Comparison of ENCODE assay signal across 8 cellular contexts in the genomic region with DNA sequence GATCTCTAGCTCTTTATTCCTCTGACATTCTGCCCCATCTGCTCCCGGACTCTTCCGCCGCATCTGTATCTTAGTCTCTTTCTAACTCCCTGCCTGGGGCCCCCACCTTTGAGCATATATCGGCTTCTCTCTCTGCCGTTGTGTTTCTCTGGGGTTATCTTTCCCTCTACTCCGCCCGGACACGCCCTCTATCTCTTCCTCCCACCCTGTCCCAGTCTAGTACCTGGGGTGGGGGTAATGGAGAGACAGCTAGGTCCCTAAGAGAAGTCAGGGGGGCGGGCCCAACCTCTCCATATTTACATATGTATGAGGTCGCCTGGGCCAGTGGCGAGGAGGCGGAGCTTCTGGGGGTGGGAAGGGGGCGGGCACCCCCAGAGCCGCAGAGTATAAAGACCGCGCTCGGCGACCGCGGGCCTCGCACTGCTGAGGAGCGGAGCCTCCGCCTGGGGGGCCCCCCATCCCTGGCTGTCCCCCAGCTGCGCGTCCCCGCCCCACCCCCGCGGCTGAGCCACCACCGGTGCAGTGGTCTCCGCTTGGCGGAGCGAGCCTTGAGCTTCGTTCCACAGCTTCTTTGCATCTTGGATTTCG. TPM values are rescaled to one million over a fixed set of nuclear protein-coding genes. Genes with fewer than 3 reads are reported as not detected.
DNase-seq lines count a peak whose midpoint lies in the region; ATAC-seq and TF ChIP-seq lines count a peak whose summit lies in the region.

A gene with protein sequence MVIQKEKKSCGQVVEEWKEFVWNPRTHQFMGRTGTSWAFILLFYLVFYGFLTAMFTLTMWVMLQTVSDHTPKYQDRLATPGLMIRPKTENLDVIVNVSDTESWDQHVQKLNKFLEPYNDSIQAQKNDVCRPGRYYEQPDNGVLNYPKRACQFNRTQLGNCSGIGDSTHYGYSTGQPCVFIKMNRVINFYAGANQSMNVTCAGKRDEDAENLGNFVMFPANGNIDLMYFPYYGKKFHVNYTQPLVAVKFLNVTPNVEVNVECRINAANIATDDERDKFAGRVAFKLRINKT (plus strand): TSS at position 418 of the 588 bp plus-strand sequence. CDS start 593 bp downstream, outside the sequence.

- H3K4me1 Mint-ChIP-seq in CD8-positive, alpha-beta T cell (ENCODE audit: low read depth): peaks cover 18% of the 10 kb centered on the region

- intact Hi-C loops in CD8-positive, alpha-beta T cell (cut with DNase I, micrococcal nuclease): loop anchor here (1.0 to 2.0 kb wide), 3 partner anchors 36 to 38 kb away; a partner anchor contains a TSS
- intact Hi-C loops in right cardiac atrium (cut with DNase I) (no loop called here), psoas muscle (cut with DNase I) (no loop called here)

- no peak within 1 kb of the TSS for H3K27ac ChIP-seq in CD8-positive, alpha-beta T cell (ENCODE audit: low read depth, low read length)
- H3K27ac ChIP-seq in HUES6 (ENCODE audit: low read depth, low read length): no peak within 1 kb of the TSS
- H3K27ac ChIP-seq in right cardiac atrium (ENCODE audit: low read length): no peak within 1 kb of the TSS
- H3K27ac ChIP-seq in psoas muscle: no peak within 1 kb of the TSS
- peak within 1 kb of the TSS in 3 of 4 donors; percentile 26 to 55 (median 34) for H3K27ac ChIP-seq in upper lobe of left lung

- H3K4me3 ChIP-seq in CD8-positive, alpha-beta T cell (ENCODE audit: low read depth, low read length): peak within 1 kb of the TSS; percentile 72
- peak within 1 kb of the TSS; percentile 77 for H3K4me3 ChIP-seq in HUES6 (ENCODE audit: low read depth, low read length)
- H3K4me3 ChIP-seq in adipocyte (ENCODE audit: low read length): peak within 1 kb of the TSS; percentile 47
- H3K4me3 ChIP-seq in right cardiac atrium (ENCODE audit: low read length): peak within 1 kb of the TSS; percentile 62
- peak within 1 kb of the TSS; percentile 67 for H3K4me3 ChIP-seq in psoas muscle
- peak within 1 kb of the TSS; percentile 13 to 56 (median 46) for H3K4me3 ChIP-seq in upper lobe of left lung

- no peaks in the 10 kb centered on the region for H3K36me3 Mint-ChIP-seq in CD8-positive, alpha-beta T cell

- H3K4me1 ChIP-seq in CD8-positive, alpha-beta T cell (ENCODE audit: insufficient read depth, low read length): peaks cover 17% of the 10 kb centered on the region
- H3K4me1 ChIP-seq in HUES6 (ENCODE audit: control insufficient read depth, insufficient read depth, low read length) (peaks cover 16% of the 10 kb centered on the region), adipocyte (ENCODE audit: control insufficient read depth, insufficient read depth, low read length) (peaks cover 7% of the 10 kb centered on the region), right cardiac atrium (ENCODE audit: control insufficient read depth, insufficient read depth, low read length) (peaks cover 2% of the 10 kb centered on the region), psoas muscle (peaks cover 14% of the 10 kb centered on the region), upper lobe of left lung (peaks cover 16 to 22% (median 21%) of the 10 kb centered on the region in 4 donors)

- TF ChIP-seq EP300 in upper lobe of left lung (IDR thresholded peaks at IDR 0.05): no peak

- H3K27me3 Mint-ChIP-seq in CD8-positive, alpha-beta T cell (ENCODE audit: low read depth): peaks cover 33% of the 10 kb centered on the region

- no peak within 1 kb of the TSS for H3K27ac Mint-ChIP-seq in CD8-positive, alpha-beta T cell

- WGBS in right cardiac atrium: under 1% methylated on average over 34 of the region's 34 CpGs
- WGBS in psoas muscle, 3 donors: 1 to 3% (median 1%) methylated on average over 29 to 34 of the region's 34 CpGs
- WGBS in upper lobe of left lung, 2 donors: 1 to 2% methylated on average over 17 to 27 of the region's 34 CpGs

- H3K9ac ChIP-seq in HUES6 (ENCODE audit: low read length) (no peak within 1 kb of the TSS), adipocyte (ENCODE audit: low read length) (no peak within 1 kb of the TSS)

- peak; percentile 44 to 84 (median 74) for DNase-seq in CD8-positive, alpha-beta T cell
- DNase-seq in T follicular helper cell (ENCODE audit: low read depth): peak; percentile 70
- DNase-seq in adipocyte (ENCODE audit: low read depth): peak; percentile 49
- DNase-seq in right cardiac atrium: peak; percentile 74 to 90 (median 89)
- peak; percentile 66 to 76 for DNase-seq in psoas muscle
- peak; percentile 81 to 87 for DNase-seq in upper lobe of left lung

- H3K9me3 ChIP-seq in CD8-positive, alpha-beta T cell (ENCODE audit: low read length): no peaks in the 10 kb centered on the region
- H3K9me3 ChIP-seq in HUES6 (ENCODE audit: control insufficient read depth, insufficient read depth, low read depth, low read length): no peaks in the 10 kb centered on the region
- H3K9me3 ChIP-seq in adipocyte (ENCODE audit: control insufficient read depth, low read length): no peaks in the 10 kb centered on the region
- H3K9me3 ChIP-seq in right cardiac atrium (ENCODE audit: control insufficient read depth, low read length): no peaks in the 10 kb centered on the region
- H3K9me3 ChIP-seq in psoas muscle: no peaks in the 10 kb centered on the region
- no peaks in the 10 kb centered on the region for H3K9me3 ChIP-seq in upper lobe of left lung

- H3K4me3 Mint-ChIP-seq in CD8-positive, alpha-beta T cell: peak within 1 kb of the TSS; percentile 88

- no peaks in the 10 kb centered on the region for H3K9me3 Mint-ChIP-seq in CD8-positive, alpha-beta T cell

- ATAC-seq in CD8-positive, alpha-beta T cell: peak; percentile 94
- ATAC-seq in right cardiac atrium (peak; percentile 84 to 87), psoas muscle (peak; percentile 57 to 85 (median 76)), upper lobe of left lung (ENCODE audit: low FRiP score in 2 of 2) (peak; percentile 11 to 84), HG02938 (IDR thresholded peaks at IDR 0.05; ENCODE audit: unreplicated experiment) (no peak)

- H3K36me3 ChIP-seq in CD8-positive, alpha-beta T cell (ENCODE audit: insufficient read depth, low read length): no peaks in the 10 kb centered on the region
- no peaks in the 10 kb centered on the region for H3K36me3 ChIP-seq in HUES6 (ENCODE audit: control insufficient read depth, insufficient read depth, low read length)
- H3K36me3 ChIP-seq in adipocyte (ENCODE audit: control insufficient read depth, insufficient read depth, low read length, severe bottlenecking): no peaks in the 10 kb centered on the region
- H3K36me3 ChIP-seq in psoas muscle (ENCODE audit: insufficient read depth in 1 of 2, low read depth in 1 of 2): no peaks in the 10 kb centered on the region
- no peaks in the 10 kb centered on the region for H3K36me3 ChIP-seq in upper lobe of left lung

- TF ChIP-seq POLR2A in upper lobe of left lung (IDR thresholded peaks at IDR 0.05): no peak

- peaks cover 8% of the 10 kb centered on the region for H3K27me3 ChIP-seq in CD8-positive, alpha-beta T cell (ENCODE audit: insufficient read depth, low read length)
- H3K27me3 ChIP-seq in HUES6 (ENCODE audit: control insufficient read depth, insufficient read depth, low read length) (peaks cover 43% of the 10 kb centered on the region), adipocyte (replicated peaks; ENCODE audit: control insufficient read depth, insufficient read depth, low read length) (peaks cover 64% of the 10 kb centered on the region), right cardiac atrium (ENCODE audit: control insufficient read depth, insufficient read depth) (no peaks in the 10 kb centered on the region), psoas muscle (ENCODE audit: insufficient read depth in 3 of 3, low read length in 2 of 3) (peaks cover 0 to 64% (median 10%) of the 10 kb centered on the region in 3 donors), upper lobe of left lung (peaks cover 0 to 26% (median 6%) of the 10 kb centered on the region in 4 donors)

- CTCF ChIA-PET in CD8-positive, alpha-beta T cell (lab: Charles Lee): interaction anchor here (0.9 to 1.6 kb wide), 4 partner anchors 9 to 37 kb away, joined by 3 to 4 read pairs (median 3); a partner anchor contains a TSS

- no peak for TF ChIP-seq CTCF in CD8-positive, alpha-beta T cell (IDR thresholded peaks at IDR 0.05)
- TF ChIP-seq CTCF in psoas muscle (IDR thresholded peaks at IDR 0.05): no peak
- no peak for TF ChIP-seq CTCF in upper lobe of left lung (IDR thresholded peaks at IDR 0.05)

- POLR2A ChIA-PET in CD8-positive, alpha-beta T cell (lab: Charles Lee): interaction anchor here (0.9 to 2.9 kb wide), 7 partner anchors 16 to 77 kb away, joined by 3 to 46 read pairs (median 8); a partner anchor contains a TSS

RNA-seq across cellular contexts. Expression of the gene that starts here (rescaled TPM):
- under 1 TPM in 1 of 2 experiments, not detected in 1; 0.22 TPM for total RNA-seq in CD8-positive, alpha-beta T cell
- 10 to 100 TPM in 1 of 4 donors, 1 to 10 TPM in 3; 3.1 to 10.2 (median 5.3) TPM for total RNA-seq in right cardiac atrium
- polyA plus RNA-seq in right cardiac atrium: 2.8 TPM
- 1 to 10 TPM in 2 of 4 donors, under 1 TPM in 2; 0.78 to 5.7 (median 1.3) TPM for total RNA-seq in psoas muscle
- 1 to 10 TPM in 1 of 3 donors, under 1 TPM in 2; 0.36 to 1.0 (median 0.51) TPM for polyA plus RNA-seq in psoas muscle
- 1 to 10 TPM in 2 of 6 donors, under 1 TPM in 2, not detected in 2; 0.46 to 2.2 (median 0.97) TPM for total RNA-seq in upper lobe of left lung

Comparison
In these comparisons a context has a peak if more than half of its experiments do, and no peak if none do; other contexts are left out.
1. Peak in DNase-seq, ATAC-seq and H3K4me3 ChIP-seq in CD8-positive, alpha-beta T cell; RNA of the gene not detected or under 1 TPM.
2. H3K27ac ChIP-seq: peak in upper lobe of left lung (3 of 4); none in CD8-positive, alpha-beta T cell (single experiment), HUES6 (single experiment), right cardiac atrium (single experiment) and psoas muscle (single experiment).
3. intact Hi-C loops: an anchor here in CD8-positive, alpha-beta T cell (1.0 to 2.0 kb wide); none called in right cardiac atrium and psoas muscle.
4. Peak in every context shown above with its lines, with median percentiles within 50 percentile points of each other: DNase-seq and H3K4me3 ChIP-seq.